Comparison of ENCODE assay signal across 21 cellular contexts in the genomic region with DNA sequence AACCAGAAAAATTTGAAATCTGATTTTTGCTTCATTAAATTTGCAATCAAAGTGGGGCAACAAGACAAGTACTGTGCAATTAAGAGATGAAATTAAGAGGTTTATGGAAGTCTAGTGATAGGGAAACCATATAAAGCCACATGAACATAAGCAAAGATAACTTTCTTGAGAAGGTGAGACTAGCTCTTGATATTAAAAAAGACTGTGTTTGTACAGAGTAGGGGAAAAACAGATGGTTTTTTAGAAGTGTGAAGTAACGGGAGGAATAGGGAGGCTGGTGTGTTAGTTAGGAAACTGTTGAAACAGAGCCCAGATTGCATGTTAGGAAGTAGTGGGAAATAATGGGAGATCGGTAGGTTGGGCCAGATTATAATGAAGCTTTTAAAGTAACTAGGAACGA.
"Had no signal": no experiment of that assay in that cellular context is flagged by ENCODE, and none has a peak within 500 bp of the region (broad histone marks: within the 10 kb centered on the region; RNA-seq: fewer than 3 reads in every experiment).

No MANE protein-coding gene starts in this region.

- H3K27ac ChIP-seq: brain microvascular endothelial cell, coronary artery, WERI-Rb-1 had no signal

- DNase-seq: activated B cell treated with CpG ODN at 0.5 μM for 24 hours; activated CD4-positive, alpha-beta T cell treated with anti-CD3 and anti-CD28 coated beads for 48 hours; activated CD4-positive, alpha-beta T cell treated with anti-CD3 and anti-CD28 coated beads, Interleukin-2, amount 50 U/mL, for 1 hour; activated CD4-positive, alpha-beta T cell treated with anti-CD3 and anti-CD28 coated beads, Interleukin-2, amount 50 U/mL, for 48 hours; activated CD8-positive, alpha-beta memory T cell treated with anti-CD3 and anti-CD28 coated beads for 24 hours; activated CD8-positive, alpha-beta T cell treated with anti-CD3 and anti-CD28 coated beads for 36 hours; activated effector memory CD4-positive, alpha-beta T cell treated with Interleukin-2 at 50 U/mL for 16 hours; activated gamma-delta T cell treated with Interleukin-2 at 50 U/mL for 16 hours; activated naive CD4-positive, alpha-beta T cell treated with anti-CD3 and anti-CD28 coated beads, Interleukin-2, amount 50 U/mL, for 16 hours; activated naive CD4-positive, alpha-beta T cell treated with Interleukin-2 at 50 U/mL for 16 hours; activated T-cell treated with anti-CD3 and anti-CD28 coated beads, Interleukin-2, amount 50 U/mL, for 4 hours; amniotic stem cell; brain microvascular endothelial cell; dorsolateral prefrontal cortex; effector memory CD4-positive, alpha-beta T cell; endodermal cell; foreskin fibroblast; head of caudate nucleus; T1000; WERI-Rb-1 had no signal
